Comparison of ENCODE assay signal across 4 cellular contexts in genomic region chr16:7548796-7549318, GRCh38.
"Had no signal": no experiment of that assay in that cellular context is flagged by ENCODE, and none has a peak within 500 bp of the region (broad histone marks: within the 10 kb centered on the region; RNA-seq: fewer than 3 reads in every experiment).

No MANE protein-coding gene starts in this region.

- DNase-seq: H9, HCEC 1CT, IMR-90 had no signal

- H3K9me3 Mint-ChIP-seq: GM23338, H9 had no signal

- H3K4me1 Mint-ChIP-seq: GM23338 had no signal

- H2AFZ ChIP-seq: GM23338 had no signal

- ATAC-seq: GM23338 had no signal

- H3K4me3 Mint-ChIP-seq: GM23338, H9 had no signal

- H3K4me3 ChIP-seq: GM23338 had no signal

- H3K4me2 ChIP-seq: GM23338 had no signal

- H3K27ac Mint-ChIP-seq: GM23338, H9 had no signal
